8 cellular contexts compared by ENCODE assay signal in genomic region chr15:67520276-67520975, GRCh38. TPM values are rescaled to one million over a fixed set of nuclear protein-coding genes. Genes with fewer than 3 reads are reported as not detected.
DNase-seq lines count a peak whose midpoint lies in the region; ATAC-seq, FAIRE-seq and TF ChIP-seq lines count a peak whose summit lies in the region.

No MANE protein-coding gene starts in this region.

- H3K9me3 ChIP-seq in adipocyte (ENCODE audit: control insufficient read depth, low read length) (no peaks in the 10 kb centered on the region), kidney (ENCODE audit: control insufficient read depth in 1 of 2, low read length in 2 of 2) (no peaks in the 10 kb centered on the region)

- H3K4me1 ChIP-seq in adipocyte (ENCODE audit: control insufficient read depth, insufficient read depth, low read length) (peaks cover 34% of the 10 kb centered on the region), kidney (ENCODE audit: control insufficient read depth in 1 of 2, insufficient read depth in 1 of 2, low read depth in 1 of 2, low read length in 2 of 2) (no peaks in the 10 kb centered on the region)

- peaks cover 13% of the 10 kb centered on the region for H3K36me3 Mint-ChIP-seq in stimulated activated naive CD8-positive, alpha-beta T cell treated with anti-CD3 and anti-CD28 coated beads, Interleukin-15, Interleukin-2, amounts not matched to agents 100 ng/mL and 50 ng/mL, for 24 hours (ENCODE audit: low read depth)

- H3K27me3 ChIP-seq in adipocyte (replicated peaks; ENCODE audit: control insufficient read depth, insufficient read depth, low read length): no peaks in the 10 kb centered on the region

- intact Hi-C loops in kidney (cut with DNase I): no loop called here

- no peak for TF ChIP-seq CTCF in kidney (IDR thresholded peaks at IDR 0.05; ENCODE audit: borderline replicate concordance, extremely low read depth, insufficient read depth)

- peak overlapping the region; percentile 90 to 98 for H3K27ac ChIP-seq in kidney (ENCODE audit: low read depth in 2 of 2, low read length in 2 of 2)

- no peaks in the 10 kb centered on the region for H3K27me3 Mint-ChIP-seq in stimulated activated naive CD8-positive, alpha-beta T cell treated with anti-CD3 and anti-CD28 coated beads, Interleukin-15, Interleukin-2, amounts not matched to agents 100 ng/mL and 50 ng/mL, for 24 hours

- peak overlapping the region; percentile 97 for H3K4me3 Mint-ChIP-seq in stimulated activated naive CD8-positive, alpha-beta T cell treated with anti-CD3 and anti-CD28 coated beads, Interleukin-15, Interleukin-2, amounts not matched to agents 100 ng/mL and 50 ng/mL, for 24 hours

- H3K9ac ChIP-seq in adipocyte (ENCODE audit: low read length) (peak overlapping the region; percentile 100), kidney (ENCODE audit: low read length in 2 of 2) (peak overlapping the region; percentile 74 to 97)

- peaks cover 28% of the 10 kb centered on the region for H3K4me1 Mint-ChIP-seq in stimulated activated naive CD8-positive, alpha-beta T cell treated with anti-CD3 and anti-CD28 coated beads, Interleukin-15, Interleukin-2, amounts not matched to agents 100 ng/mL and 50 ng/mL, for 24 hours (ENCODE audit: low read depth)

- DNase-seq in CD1c-positive myeloid dendritic cell (ENCODE audit: extremely low spot score) (peak; percentile 62), adipocyte (ENCODE audit: low read depth) (peak; percentile 54), kidney (no peak), NCI-H446 (lab: John Stamatoyannopoulos, UW) (no peak), middle frontal gyrus (ENCODE audit: extremely low spot score, low spot score) (no peak), NCI-H2029 treated with DMSO at 0.1 percent for 48 hours (lab: John Stamatoyannopoulos, UW) (no peak)

- H3K36me3 ChIP-seq in adipocyte (ENCODE audit: control insufficient read depth, insufficient read depth, low read length, severe bottlenecking) (peaks cover 21% of the 10 kb centered on the region), kidney (ENCODE audit: control insufficient read depth in 1 of 2, insufficient read depth in 2 of 2, low read length in 2 of 2) (no peaks in the 10 kb centered on the region)

- H3K9me3 Mint-ChIP-seq in stimulated activated naive CD8-positive, alpha-beta T cell treated with anti-CD3 and anti-CD28 coated beads, Interleukin-15, Interleukin-2, amounts not matched to agents 100 ng/mL and 50 ng/mL, for 24 hours: no peaks in the 10 kb centered on the region

- no peak for FAIRE-seq in kidney (lab: Jason Lieb, UNC)

- peak; percentile 12 for ATAC-seq in HG02943 (IDR thresholded peaks at IDR 0.05; ENCODE audit: low read depth, unreplicated experiment)

- H3K4me3 ChIP-seq in adipocyte (ENCODE audit: low read length): peak overlapping the region; percentile 89
- peak overlapping the region; percentile 78 to 97 for H3K4me3 ChIP-seq in kidney (ENCODE audit: low read length in 2 of 2)

- peak overlapping the region; percentile 91 for H3K27ac Mint-ChIP-seq in stimulated activated naive CD8-positive, alpha-beta T cell treated with anti-CD3 and anti-CD28 coated beads, Interleukin-15, Interleukin-2, amounts not matched to agents 100 ng/mL and 50 ng/mL, for 24 hours

RNA-seq across cellular contexts. Expression of gene C15orf61, which starts 0.5 kb away (rescaled TPM):
- 5.5 TPM for total RNA-seq in kidney
- 8.7 TPM for polyA plus RNA-seq in kidney (ENCODE audit: insufficient read depth, low read depth, low replicate concordance)

RNA-seq across cellular contexts. Expression of gene MAP2K5, which starts 22.1 kb away (rescaled TPM):
- 18.6 TPM for total RNA-seq in kidney
- 14.1 TPM for polyA plus RNA-seq in kidney (ENCODE audit: insufficient read depth, low read depth, low replicate concordance)

Comparison
In these comparisons a context has a peak if more than half of its experiments do, and no peak if none do; other contexts are left out.
1. DNase-seq: peak in CD1c-positive myeloid dendritic cell (single experiment) and adipocyte (single experiment); none in kidney (single experiment), NCI-H446 (0 of 2), middle frontal gyrus (single experiment) and NCI-H2029 treated with DMSO at 0.1 percent for 48 hours (single experiment).